In genomic region chr21:33641339-33642026, GRCh38 we compare ENCODE assay signal across 1 cellular context.
A peak's percentile ranks its signal among the peaks of the same experiment; 100 is the strongest.
TF ChIP-seq lines count a peak whose summit lies in the region.

Gene CRYZL1, minus strand, starts transcription at chr21:33641741. Its CDS starts 10,190 bp downstream, at chr21:33631551.

TF ChIP-seq in K562, 482 proteins besides CTCF, POLR2A, EP300 and RAD21 (continued from another document and continues in another):
- TF ChIP-seq MCM5 (IDR thresholded peaks at IDR 0.05; ENCODE audit: low read depth): no peak
- no peak for TF ChIP-seq ZFP1 (CRISPR knock-in tag; IDR thresholded peaks at IDR 0.05)
- TF ChIP-seq CC2D1A (IDR thresholded peaks at IDR 0.05): no peak
- no peak for TF ChIP-seq HOXB6 (CRISPR knock-in tag; IDR thresholded peaks at IDR 0.05; ENCODE audit: borderline replicate concordance)
- TF ChIP-seq TAF9B (IDR thresholded peaks at IDR 0.05; ENCODE audit: partially characterized antibody): no peak
- TF ChIP-seq ZNF253 (CRISPR knock-in tag; conservative IDR thresholded peaks at IDR 0.05): no peak
- TF ChIP-seq ESRRB (CRISPR knock-in tag; IDR thresholded peaks at IDR 0.05; ENCODE audit: borderline replicate concordance): no peak
- peak; percentile 85; the same call in 1 of the 2 replicates for TF ChIP-seq ZNF830 (CRISPR knock-in tag; IDR thresholded peaks at IDR 0.05)
- peak; percentile 91 for TF ChIP-seq ZBTB17 (CRISPR knock-in tag; IDR thresholded peaks at IDR 0.05)
- TF ChIP-seq ZBTB11 (CRISPR knock-in tag; IDR thresholded peaks at IDR 0.05): no peak
- peak; percentile 62 for TF ChIP-seq POU5F1 (IDR thresholded peaks at IDR 0.05; ENCODE audit: borderline replicate concordance, low read depth, low read length, partially characterized antibody)
- no peak for TF ChIP-seq SMAD1 (IDR thresholded peaks at IDR 0.05; ENCODE audit: low read depth, low read length, partially characterized antibody)
- TF ChIP-seq NRF1 (conservative IDR thresholded peaks at IDR 0.05 in 1 of 2, IDR thresholded peaks at IDR 0.05 in 1 of 2): peak; percentile 38 to 63; a peak in 2 of 4 replicates
- no peak for TF ChIP-seq ZNF311 (CRISPR knock-in tag; IDR thresholded peaks at IDR 0.05)
- TF ChIP-seq PPARD (CRISPR knock-in tag; IDR thresholded peaks at IDR 0.05): no peak
- 0 out of 2 replicates have a peak, but pooled peaks have one; percentile 62 for TF ChIP-seq CBX1 (IDR thresholded peaks at IDR 0.05; ENCODE audit: low read depth)
- TF ChIP-seq HDAC8 (tag; IDR thresholded peaks at IDR 0.05): no peak
- no peak for TF ChIP-seq KAT2B (IDR thresholded peaks at IDR 0.05; ENCODE audit: low read depth, low read length)
- peak; percentile 77 for TF ChIP-seq KDM5B (IDR thresholded peaks at IDR 0.05; ENCODE audit: insufficient replicate concordance, low read depth, low read length)
- TF ChIP-seq NCOA2 (IDR thresholded peaks at IDR 0.05; ENCODE audit: partially characterized antibody in 2 of 2): no peak
- no peak for TF ChIP-seq NR1H2 (CRISPR knock-in tag; IDR thresholded peaks at IDR 0.05)
- no peak for TF ChIP-seq RBM34 (IDR thresholded peaks at IDR 0.05; ENCODE audit: borderline replicate concordance, insufficient read depth, low read length)
- TF ChIP-seq ZNF232 (CRISPR knock-in tag; IDR thresholded peaks at IDR 0.05): peak; percentile 83; the same call in 1 of the 2 replicates
- TF ChIP-seq ZNF41 (CRISPR knock-in tag; conservative IDR thresholded peaks at IDR 0.05): no peak
- TF ChIP-seq ZNF57 (CRISPR knock-in tag; IDR thresholded peaks at IDR 0.05): 0 out of 2 replicates have a peak, but pooled peaks have one; percentile 33
- peak; percentile 56; the same call in 1 of the 2 replicates for TF ChIP-seq PHTF2 (CRISPR knock-in tag; IDR thresholded peaks at IDR 0.05)
- TF ChIP-seq ZNF512 (tag; IDR thresholded peaks at IDR 0.05): 0 out of 2 replicates have a peak, but pooled peaks have one; percentile 6
- TF ChIP-seq U2AF2 (optimal IDR thresholded peaks at IDR 0.05; ENCODE audit: low read depth, low read length): no peak
- no peak for TF ChIP-seq ZNF449 (CRISPR knock-in tag; IDR thresholded peaks at IDR 0.05)
- TF ChIP-seq EGR1 (conservative IDR thresholded peaks at IDR 0.05): no peak
- no peak for TF ChIP-seq LCOR (CRISPR knock-in tag; IDR thresholded peaks at IDR 0.05)
- 0 out of 2 replicates have a peak, but pooled peaks have one; percentile 25 for TF ChIP-seq ZBTB9 (CRISPR knock-in tag; IDR thresholded peaks at IDR 0.05)
- no peak for TF ChIP-seq THAP7 (CRISPR knock-in tag; IDR thresholded peaks at IDR 0.05)
- no peak for TF ChIP-seq ZNF696 (CRISPR knock-in tag; conservative IDR thresholded peaks at IDR 0.05)
- no peak for TF ChIP-seq THRAP3 (IDR thresholded peaks at IDR 0.05; ENCODE audit: borderline replicate concordance)
- peak; percentile 61 for TF ChIP-seq MYC (IDR thresholded peaks at IDR 0.05; ENCODE audit: low read depth, low read length)
- TF ChIP-seq MYC (CRISPR knock-in tag; IDR thresholded peaks at IDR 0.05; ENCODE audit: borderline replicate concordance, low read depth): peak; percentile 53; the same call in 1 of the 2 replicates
- no peak for TF ChIP-seq VEZF1 (CRISPR knock-in tag; IDR thresholded peaks at IDR 0.05)
- TF ChIP-seq ELF2 (CRISPR knock-in tag; IDR thresholded peaks at IDR 0.05): no peak
- peak in 1 of 2 experiments; percentile 97 for TF ChIP-seq TEAD1 (CRISPR knock-in tag; IDR thresholded peaks at IDR 0.05)
- TF ChIP-seq POLR2G (IDR thresholded peaks at IDR 0.05; ENCODE audit: low read depth, low read length): peak; percentile 88
- TF ChIP-seq TAL1 (IDR thresholded peaks at IDR 0.05): no peak
- peak; percentile 39; the same call in 1 of the 2 replicates for TF ChIP-seq OTX1 (CRISPR knock-in tag; IDR thresholded peaks at IDR 0.05)
- peak; percentile 5 to 73 (median 61) for TF ChIP-seq YY1 (IDR thresholded peaks at IDR 0.05; ENCODE audit: borderline replicate concordance in 1 of 3, control insufficient read depth in 1 of 3, extremely low read depth in 1 of 3, insufficient read depth in 3 of 3, insufficient read length in 1 of 3, insufficient replicate concordance in 2 of 3, low read depth in 1 of 3, low read length in 2 of 3)
- no peak for TF ChIP-seq RFX5 (IDR thresholded peaks at IDR 0.05; ENCODE audit: low read depth, low read length)
- TF ChIP-seq ZNF263 (CRISPR knock-in tag; IDR thresholded peaks at IDR 0.05; ENCODE audit: borderline replicate concordance): no peak
- TF ChIP-seq MAFK (IDR thresholded peaks at IDR 0.05; ENCODE audit: low read length): 0 out of 2 replicates have a peak, but pooled peaks have one; percentile 2
- peak; percentile 71 for TF ChIP-seq E2F3 (CRISPR knock-in tag; IDR thresholded peaks at IDR 0.05)
- peak; percentile 72 for TF ChIP-seq ZBTB12 (CRISPR knock-in tag; IDR thresholded peaks at IDR 0.05)
- TF ChIP-seq SMARCE1 (IDR thresholded peaks at IDR 0.05): peak; percentile 74; the same call in 1 of the 2 replicates
- TF ChIP-seq E2F4 (CRISPR knock-in tag; IDR thresholded peaks at IDR 0.05; ENCODE audit: low read depth): peak; percentile 85; the same call in 1 of the 2 replicates
- TF ChIP-seq SAFB2 (IDR thresholded peaks at IDR 0.05; ENCODE audit: borderline replicate concordance, low read depth, low read length, severe bottlenecking): no peak
- peak; percentile 81 for TF ChIP-seq GATA2 (CRISPR knock-in tag; IDR thresholded peaks at IDR 0.05)
- no peak; a peak in 1 of 3 replicates for TF ChIP-seq CBX3 (IDR thresholded peaks at IDR 0.05; ENCODE audit: borderline replicate concordance in 1 of 2, low read length in 2 of 2)
- TF ChIP-seq CBX2 (IDR thresholded peaks at IDR 0.05; ENCODE audit: insufficient read depth, low read length, poor library complexity, severe bottlenecking): no peak
- TF ChIP-seq DACH1 (IDR thresholded peaks at IDR 0.05; ENCODE audit: partially characterized antibody): no peak
- TF ChIP-seq ETS1 (conservative IDR thresholded peaks at IDR 0.05; ENCODE audit: control insufficient read depth, low read depth, low read length): no peak; the same call in 1 of the 2 replicates
- no peak for TF ChIP-seq FOXO4 (CRISPR knock-in tag; IDR thresholded peaks at IDR 0.05)
